Comparison of ENCODE assay signal across 30 cellular contexts in the genomic region with DNA sequence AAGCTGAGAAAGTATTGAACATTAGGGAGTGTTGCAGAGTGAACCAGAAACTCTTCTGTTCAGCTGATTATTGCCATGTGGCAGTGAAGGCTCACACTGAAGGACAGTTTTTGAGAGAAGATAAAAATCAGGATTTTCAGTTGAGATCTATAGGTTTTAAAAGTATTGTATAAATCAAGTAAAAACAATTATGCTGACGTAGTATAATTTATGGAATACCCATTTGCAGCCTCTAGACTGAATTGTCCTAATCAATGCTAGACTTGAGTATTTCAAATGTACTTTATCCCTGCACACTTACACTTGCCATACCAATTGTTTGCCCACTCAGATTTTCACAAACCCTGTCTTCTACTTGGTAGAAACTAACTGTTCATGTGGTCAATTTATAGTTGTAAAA.
"Had no signal": no experiment of that assay in that cellular context is flagged by ENCODE, and none has a peak within 500 bp of the region (broad histone marks: within the 10 kb centered on the region; RNA-seq: fewer than 3 reads in every experiment).

No MANE protein-coding gene starts in this region.

- H3K4me2 ChIP-seq: smooth muscle cell had no signal

- H3K4me1 ChIP-seq: parathyroid adenoma, psoas muscle, spleen, suprapubic skin, testis, tibial artery, transverse colon, upper lobe of right lung, uterus had no signal

- H3K36me3 ChIP-seq: neutrophil, ovary, spleen, suprapubic skin, tibial artery, transverse colon, upper lobe of right lung, uterus had no signal

- DNase-seq: naive thymus-derived CD8-positive, alpha-beta T cell; nephron progenitor cell; occipital lobe; ovary; posterior cingulate gyrus; psoas muscle; right cardiac atrium; spleen; stimulated activated CD4-positive, alpha-beta T cell treated with anti-CD3 and anti-CD28 coated beads, Interleukin-12 subunit alpha, Interleukin-12 subunit beta, amount 100 ng/mL, for 4 hours; stimulated activated CD4-positive, alpha-beta T cell treated with anti-CD3 and anti-CD28 coated beads, Interleukin-1b, Interleukin-23, amount 100 ng/mL, for 48 hours; stimulated activated CD4-positive, alpha-beta T cell treated with anti-CD3 and anti-CD28 coated beads, Interleukin-4, amount 100 ng/mL, for 1 hour; stimulated activated CD4-positive, alpha-beta T cell treated with anti-CD3 and anti-CD28 coated beads, Interleukin-4, amount 100 ng/mL, for 4 hours; stimulated activated CD8-positive, alpha-beta memory T cell treated with anti-CD3 and anti-CD28 coated beads, Interleukin-4, amount 100 ng/mL, for 48 hours; stimulated activated naive CD4-positive, alpha-beta T cell; stimulated activated naive CD8-positive, alpha-beta T cell treated with anti-CD3 and anti-CD28 coated beads, Interleukin-15, amount 100 ng/mL, for 72 hours; stimulated activated naive CD8-positive, alpha-beta T cell treated with anti-CD3 and anti-CD28 coated beads, Interleukin-15, Interleukin-2, amounts not matched to agents 100 U/mL and 50 U/mL, for 24 hours; substantia nigra; testis; tibial artery; transverse colon; upper lobe of right lung; uterus had no signal

- H3K27ac ChIP-seq: neutrophil, ovary, parathyroid adenoma, psoas muscle, skin epidermis, spleen, suprapubic skin, testis, tibial artery, transverse colon, upper lobe of right lung, uterus had no signal

- H2AFZ ChIP-seq: parathyroid adenoma had no signal

- H3K9ac ChIP-seq: parathyroid adenoma had no signal

- H3K27me3 ChIP-seq: neutrophil, ovary, spleen, suprapubic skin, testis, tibial artery, transverse colon, upper lobe of right lung, uterus had no signal

- ATAC-seq: naive thymus-derived CD8-positive, alpha-beta T cell; natural killer cell treated with Interleukin-12 subunit alpha and Interleukin-12 subunit beta and Interleukin-15 and Interleukin-18, amount 100 ng/mL, for 72 hours; psoas muscle; right cardiac atrium; sciatic nerve; stimulated activated memory B cell treated with anti-CD40 and anti-IgM and Interleukin-4, amounts not matched to agents 10 μg/mL and 1 μg/mL and 100 μg/mL, for 72 hours; stimulated activated naive CD8-positive, alpha-beta T cell treated with anti-CD3 and anti-CD28 coated beads, Interleukin-15, amount 100 ng/mL, for 72 hours; stimulated activated naive CD8-positive, alpha-beta T cell treated with anti-CD3 and anti-CD28 coated beads, Interleukin-15, Interleukin-2, amounts not matched to agents 100 U/mL and 50 U/mL, for 24 hours; upper lobe of right lung had no signal

- H3K79me2 ChIP-seq: parathyroid adenoma had no signal

- H3K4me3 ChIP-seq: ovary, psoas muscle, skin epidermis, smooth muscle cell, spleen, suprapubic skin, testis, tibial artery, transverse colon, upper lobe of right lung, uterus had no signal

- H3K9me3 ChIP-seq: neutrophil, ovary, psoas muscle, suprapubic skin, testis, tibial artery, transverse colon, upper lobe of right lung, uterus had no signal
